In genomic region chr3:51385621-51386091, GRCh38 we compare ENCODE assay signal across 1 cellular context.
TF ChIP-seq lines count a peak whose summit lies in the region.

No MANE protein-coding gene starts in this region.

TF ChIP-seq in H1, 55 proteins besides CTCF, POLR2A, EP300 and RAD21:
- TF ChIP-seq, protein P1, sequence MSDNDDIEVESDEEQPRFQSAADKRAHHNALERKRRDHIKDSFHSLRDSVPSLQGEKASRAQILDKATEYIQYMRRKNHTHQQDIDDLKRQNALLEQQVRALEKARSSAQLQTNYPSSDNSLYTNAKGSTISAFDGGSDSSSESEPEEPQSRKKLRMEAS (IDR thresholded peaks at IDR 0.05), result peak; percentile 42; the same call in 1 of the 2 replicates
- no peak for TF ChIP-seq SUZ12 (IDR thresholded peaks at IDR 0.05; ENCODE audit: low read length)
